Comparison of ENCODE assay signal across 23 cellular contexts in genomic region chr6:24809728-24810127, GRCh38. TPM values are rescaled to one million over a fixed set of nuclear protein-coding genes. Genes with fewer than 3 reads are reported as not detected.
DNase-seq lines count a peak whose midpoint lies in the region; ATAC-seq and TF ChIP-seq lines count a peak whose summit lies in the region.
"Had no signal": no experiment of that assay in that cellular context is flagged by ENCODE, and none has a peak within 500 bp of the region (broad histone marks: within the 10 kb centered on the region; RNA-seq: fewer than 3 reads in every experiment).

No MANE protein-coding gene starts in this region.

- H3K4me1 ChIP-seq in right lobe of liver = peaks cover 0 to 9% (median 0%) of the 10 kb centered on the region in 4 donors
- H3K4me1 ChIP-seq: BLaER1, HAP-1 had no signal

- intact Hi-C loops in right lobe of liver (cut with DNase I) = no loop called here

- no peak for TF ChIP-seq POLR2A in right lobe of liver (IDR thresholded peaks at IDR 0.05)

- H3K4me3 Mint-ChIP-seq in activated naive CD8-positive, alpha-beta T cell = no peak overlapping the region
- H3K4me3 Mint-ChIP-seq in activated naive CD8-positive, alpha-beta T cell treated with anti-CD3 and anti-CD28 coated beads, Interleukin-2, amount 50 U/mL, for 24 hours = no peak overlapping the region
- no peak overlapping the region for H3K4me3 Mint-ChIP-seq in activated naive CD8-positive, alpha-beta T cell treated with anti-CD3 and anti-CD28 coated beads for 36 hours
- no peak overlapping the region for H3K4me3 Mint-ChIP-seq in glutamatergic neuron (ENCODE audit: unreplicated experiment)
- H3K4me3 Mint-ChIP-seq: GM23338 had no signal

- H3K36me3 Mint-ChIP-seq in activated naive CD8-positive, alpha-beta T cell = peaks cover 4% of the 10 kb centered on the region
- H3K36me3 Mint-ChIP-seq in activated naive CD8-positive, alpha-beta T cell treated with anti-CD3 and anti-CD28 coated beads, Interleukin-2, amount 50 U/mL, for 24 hours (ENCODE audit: low read depth) = no peaks in the 10 kb centered on the region
- peaks cover 20% of the 10 kb centered on the region for H3K36me3 Mint-ChIP-seq in activated naive CD8-positive, alpha-beta T cell treated with anti-CD3 and anti-CD28 coated beads for 36 hours
- no peaks in the 10 kb centered on the region for H3K36me3 Mint-ChIP-seq in glutamatergic neuron (ENCODE audit: unreplicated experiment)

- TF ChIP-seq CTCF in right lobe of liver (IDR thresholded peaks at IDR 0.05) (no peak), glutamatergic neuron (IDR thresholded peaks at IDR 0.05; ENCODE audit: partially characterized antibody, unreplicated experiment) (no peak)

- H3K36me3 ChIP-seq in right lobe of liver = no peaks in the 10 kb centered on the region
- H3K36me3 ChIP-seq: HAP-1 had no signal

- H3K27ac ChIP-seq in right lobe of liver = no peak overlapping the region
- H3K27ac ChIP-seq: BLaER1, HL-60, PC-9 had no signal

- H3K27me3 ChIP-seq in right lobe of liver = no peaks in the 10 kb centered on the region
- H3K27me3 ChIP-seq: BLaER1 had no signal

- H3K9me3 ChIP-seq in right lobe of liver = no peaks in the 10 kb centered on the region
- H3K9me3 ChIP-seq: BLaER1, HAP-1 had no signal

- H3K27ac Mint-ChIP-seq in activated naive CD8-positive, alpha-beta T cell = peak overlapping the region; percentile 85
- H3K27ac Mint-ChIP-seq in activated naive CD8-positive, alpha-beta T cell treated with anti-CD3 and anti-CD28 coated beads, Interleukin-2, amount 50 U/mL, for 24 hours = no peak overlapping the region
- H3K27ac Mint-ChIP-seq in activated naive CD8-positive, alpha-beta T cell treated with anti-CD3 and anti-CD28 coated beads for 36 hours = peak overlapping the region; percentile 12
- no peak overlapping the region for H3K27ac Mint-ChIP-seq in glutamatergic neuron (ENCODE audit: unreplicated experiment)
- H3K27ac Mint-ChIP-seq: GM23338 had no signal

- no peak overlapping the region for H3K4me3 ChIP-seq in right lobe of liver
- H3K4me3 ChIP-seq: BLaER1, GM23338, HAP-1, PC-9 had no signal

- no peak for ATAC-seq in activated naive CD8-positive, alpha-beta T cell treated with anti-CD3 and anti-CD28 coated beads, Interleukin-2, amount 50 U/mL, for 24 hours
- ATAC-seq in right lobe of liver (peak in 3 of 4 donors; percentile 26 to 50 (median 46)), HG02973 (IDR thresholded peaks at IDR 0.05; ENCODE audit: unreplicated experiment) (no peak)
- ATAC-seq: GM23338 had no signal

- peaks cover 2% of the 10 kb centered on the region for H3K4me1 Mint-ChIP-seq in activated naive CD8-positive, alpha-beta T cell (ENCODE audit: low read depth)
- H3K4me1 Mint-ChIP-seq in activated naive CD8-positive, alpha-beta T cell treated with anti-CD3 and anti-CD28 coated beads, Interleukin-2, amount 50 U/mL, for 24 hours = peaks cover 3% of the 10 kb centered on the region
- H3K4me1 Mint-ChIP-seq in activated naive CD8-positive, alpha-beta T cell treated with anti-CD3 and anti-CD28 coated beads for 36 hours = no peaks in the 10 kb centered on the region
- H3K4me1 Mint-ChIP-seq in glutamatergic neuron (ENCODE audit: low read depth, unreplicated experiment) = no peaks in the 10 kb centered on the region
- H3K4me1 Mint-ChIP-seq: GM23338 had no signal

- 35% methylated on average over 2 of the region's 3 CpGs for WGBS in right lobe of liver (ENCODE audit: insufficient coverage, low coverage, low lambda C conversion rate, missing lambda C conversion rate)

- H3K27me3 Mint-ChIP-seq in activated naive CD8-positive, alpha-beta T cell = no peaks in the 10 kb centered on the region
- no peaks in the 10 kb centered on the region for H3K27me3 Mint-ChIP-seq in activated naive CD8-positive, alpha-beta T cell treated with anti-CD3 and anti-CD28 coated beads, Interleukin-2, amount 50 U/mL, for 24 hours
- no peaks in the 10 kb centered on the region for H3K27me3 Mint-ChIP-seq in activated naive CD8-positive, alpha-beta T cell treated with anti-CD3 and anti-CD28 coated beads for 36 hours
- H3K27me3 Mint-ChIP-seq in glutamatergic neuron (ENCODE audit: unreplicated experiment) = no peaks in the 10 kb centered on the region

- no peak for DNase-seq in activated naive CD8-positive, alpha-beta T cell treated with anti-CD3 and anti-CD28 coated beads, Interleukin-2, amount 50 U/mL, for 24 hours
- DNase-seq in activated naive CD8-positive, alpha-beta T cell treated with anti-CD3 and anti-CD28 coated beads for 36 hours = no peak
- DNase-seq in right lobe of liver (no peak), glutamatergic neuron (no peak), T-helper 9 cell (no peak)
- DNase-seq: KG1, NCI-H1092 treated with DMSO at 0.1 percent for 48 hours, NCI-H1436 treated with DMSO at 0.1 percent for 48 hours, NCI-H2029 treated with DMSO at 0.1 percent for 48 hours, NCI-H226, NCI-H510A treated with DMSO at 0.1 percent for 48 hours, NCI-H748 treated with DMSO at 0.1 percent for 48 hours, PC-9, RPMI8226, SHP77 had no signal

- H3K9me3 Mint-ChIP-seq in activated naive CD8-positive, alpha-beta T cell (ENCODE audit: low read depth) = no peaks in the 10 kb centered on the region
- H3K9me3 Mint-ChIP-seq in activated naive CD8-positive, alpha-beta T cell treated with anti-CD3 and anti-CD28 coated beads, Interleukin-2, amount 50 U/mL, for 24 hours = no peaks in the 10 kb centered on the region
- H3K9me3 Mint-ChIP-seq in activated naive CD8-positive, alpha-beta T cell treated with anti-CD3 and anti-CD28 coated beads for 36 hours = no peaks in the 10 kb centered on the region
- no peaks in the 10 kb centered on the region for H3K9me3 Mint-ChIP-seq in glutamatergic neuron (ENCODE audit: unreplicated experiment)
- H3K9me3 Mint-ChIP-seq: GM23338 had no signal

RNA-seq across cellular contexts. Expression of gene ARMH2, which starts 11.0 kb away (rescaled TPM):
- total RNA-seq in activated naive CD8-positive, alpha-beta T cell treated with anti-CD3 and anti-CD28 coated beads for 36 hours = not detected
- not detected for total RNA-seq in right lobe of liver
- 0.54 TPM for total RNA-seq in glutamatergic neuron (ENCODE audit: unreplicated experiment)
- total RNA-seq: Daoy, GM23338, HT-29, PC-9 had no signal

RNA-seq across cellular contexts. Expression of gene GMNN, which starts 35.0 kb away (rescaled TPM):
- 10 to 100 TPM; 74.1 to 75.8 TPM for total RNA-seq in activated naive CD8-positive, alpha-beta T cell treated with anti-CD3 and anti-CD28 coated beads for 36 hours
- total RNA-seq in right lobe of liver = 10 to 100 TPM in 2 of 6 experiments, 1 to 10 TPM in 4; 7.7 to 19.0 (median 8.3) TPM
- 20.1 TPM for total RNA-seq in glutamatergic neuron (ENCODE audit: unreplicated experiment)

Comparison
In these comparisons a context has a peak if more than half of its experiments do, and no peak if none do; other contexts are left out.
1. H3K27ac Mint-ChIP-seq: peak in activated naive CD8-positive, alpha-beta T cell (single experiment) and activated naive CD8-positive, alpha-beta T cell treated with anti-CD3 and anti-CD28 coated beads for 36 hours (single experiment); none in activated naive CD8-positive, alpha-beta T cell treated with anti-CD3 and anti-CD28 coated beads, Interleukin-2, amount 50 U/mL, for 24 hours (single experiment) and glutamatergic neuron (single experiment).
2. ATAC-seq: peak in right lobe of liver (3 of 4); none in activated naive CD8-positive, alpha-beta T cell treated with anti-CD3 and anti-CD28 coated beads, Interleukin-2, amount 50 U/mL, for 24 hours (single experiment) and HG02973 (single experiment).